8 cellular contexts compared by ENCODE assay signal in the genomic region with DNA sequence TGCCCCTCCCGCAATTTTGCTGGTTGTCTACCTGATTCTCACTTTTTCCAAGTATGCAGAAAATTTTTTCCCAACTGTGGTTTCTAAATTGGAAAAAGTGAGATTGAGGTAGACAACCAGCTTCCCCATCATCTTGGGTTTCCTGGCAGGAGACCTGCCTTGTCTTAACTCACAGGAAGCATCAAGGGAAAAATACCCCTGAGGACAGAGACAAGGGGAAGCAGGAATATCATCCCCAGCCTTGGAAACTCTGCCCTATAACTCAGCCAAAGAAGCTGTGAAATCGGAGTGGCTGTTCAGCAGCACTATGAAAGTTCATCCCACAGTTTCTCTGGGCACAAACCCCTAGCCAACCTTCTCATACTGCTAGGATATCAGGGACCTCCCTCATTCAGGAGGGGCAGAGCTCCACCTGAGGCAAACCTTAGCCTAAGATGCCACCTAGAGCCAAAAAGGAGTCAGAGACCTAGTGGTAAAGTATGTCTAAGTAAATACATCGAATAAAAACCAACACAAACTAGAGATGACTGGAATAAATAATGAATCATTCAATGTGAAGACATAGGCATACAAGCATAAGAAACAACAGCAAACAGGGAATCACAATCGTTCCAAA.
DNase-seq lines count a peak whose midpoint lies in the region; ATAC-seq and TF ChIP-seq lines count a peak whose summit lies in the region.

No MANE protein-coding gene starts in this region.

- ATAC-seq in Right ventricle myocardium superior (ENCODE audit: poor library complexity), result no peak

- 42 to 57% methylated on average over 4 of the region's 4 CpGs for WGBS in esophagus squamous epithelium, 2 donors

- intact Hi-C loops in Right ventricle myocardium superior (cut with DNase I) (no loop called here), esophagus squamous epithelium (cut with DNase I) (no loop called here)

- H3K4me3 ChIP-seq in BE2C (ENCODE audit: low read depth, low read length) (no peak overlapping the region), fibroblast of the aortic adventitia (ENCODE audit: low read depth, low read length) (no peak overlapping the region), esophagus squamous epithelium (no peak overlapping the region)

- H3K4me1 ChIP-seq in BE2C, result no peaks in the 10 kb centered on the region
- H3K4me1 ChIP-seq in esophagus squamous epithelium, result no peaks in the 10 kb centered on the region

- no peak for TF ChIP-seq POLR2A in esophagus squamous epithelium (IDR thresholded peaks at IDR 0.05)

- H3K36me3 ChIP-seq in BE2C (no peaks in the 10 kb centered on the region), esophagus squamous epithelium (no peaks in the 10 kb centered on the region)

- H3K27me3 ChIP-seq in BE2C (no peaks in the 10 kb centered on the region), esophagus squamous epithelium (no peaks in the 10 kb centered on the region)

- DNase-seq in BE2C (no peak), HCEC 1CT (peak; percentile 34), OCI-M1 (lab: John Stamatoyannopoulos, UW) (peak; percentile 23), fibroblast of the aortic adventitia (ENCODE audit: low read depth) (peak; percentile 39), ureter (ENCODE audit: low spot score) (no peak), AG20443 (ENCODE audit: low spot score) (no peak), Right ventricle myocardium superior (no peak), esophagus squamous epithelium (lab: John Stamatoyannopoulos, UW) (no peak)

- no peaks in the 10 kb centered on the region for H3K9me3 ChIP-seq in BE2C
- H3K9me3 ChIP-seq in esophagus squamous epithelium, result peaks cover 0 to 9% (median 0%) of the 10 kb centered on the region in 3 donors

- H3K27ac ChIP-seq in esophagus squamous epithelium, result no peak overlapping the region

- peak; percentile 52 for TF ChIP-seq CTCF in BE2C (IDR thresholded peaks at IDR 0.05; ENCODE audit: low read depth, low read length)
- TF ChIP-seq CTCF in fibroblast of the aortic adventitia (IDR thresholded peaks at IDR 0.05; ENCODE audit: insufficient read depth, low read length), result peak; percentile 6
- no peak for TF ChIP-seq CTCF in esophagus squamous epithelium (IDR thresholded peaks at IDR 0.05)

Comparison
In these comparisons a context has a peak if more than half of its experiments do, and no peak if none do; other contexts are left out.
1. DNase-seq: peak in HCEC 1CT (single experiment), OCI-M1 (single experiment) and fibroblast of the aortic adventitia (single experiment); none in BE2C (single experiment), ureter (single experiment), AG20443 (single experiment), Right ventricle myocardium superior (single experiment) and esophagus squamous epithelium (single experiment).
2. CTCF ChIP-seq: peak in BE2C (single experiment) and fibroblast of the aortic adventitia (single experiment); none in esophagus squamous epithelium (0 of 6).